1 cellular context compared by ENCODE assay signal in genomic region chr16:69118994-69119393, GRCh38.
A peak's percentile ranks its signal among the peaks of the same experiment; 100 is the strongest.
TF ChIP-seq lines count a peak whose summit lies in the region.

No MANE protein-coding gene starts in this region.

TF ChIP-seq in HepG2, 621 proteins besides CTCF, POLR2A, EP300 and RAD21:
- TF ChIP-seq TFE3 (CRISPR knock-in tag; IDR thresholded peaks at IDR 0.05) (no peak), MEIS2 (CRISPR knock-in tag; IDR thresholded peaks at IDR 0.05) (no peak), HNF4A (CRISPR knock-in tag; IDR thresholded peaks at IDR 0.05) (0 out of 2 replicates have a peak, but pooled peaks have one; percentile 7), ZNF30 (CRISPR knock-in tag; IDR thresholded peaks at IDR 0.05) (no peak), AKAP8 (CRISPR knock-in tag; IDR thresholded peaks at IDR 0.05) (0 out of 2 replicates have a peak, but pooled peaks have one; percentile 52)
TF ChIP-seq in HepG2: peak in this region for 2.
